Comparison of ENCODE assay signal across 12 cellular contexts in genomic region chr3:42507252-42507651, GRCh38. TPM values are rescaled to one million over a fixed set of nuclear protein-coding genes. Genes with fewer than 3 reads are reported as not detected.
A peak's percentile ranks its signal among the peaks of the same experiment; 100 is the strongest.
DNase-seq lines count a peak whose midpoint lies in the region; ATAC-seq and TF ChIP-seq lines count a peak whose summit lies in the region.
"Had no signal": no experiment of that assay in that cellular context is flagged by ENCODE, and none has a peak within 500 bp of the region (broad histone marks: within the 10 kb centered on the region; RNA-seq: fewer than 3 reads in every experiment).

No MANE protein-coding gene starts in this region.

- H3K4me3 Mint-ChIP-seq in GM23338 (peak overlapping the region; percentile 8; the same call in 1 of the 3 replicates), progenitor cell of endocrine pancreas (ENCODE audit: low read depth) (no peak overlapping the region)
- no peak overlapping the region for H3K4me3 Mint-ChIP-seq in stimulated activated naive B cell treated with anti-CD40 and anti-IgM and Interleukin-4, amounts not matched to agents 10 μg/mL and 1 μg/mL and 100 μg/mL, for 72 hours
- H3K4me3 Mint-ChIP-seq: T-helper 1 cell treated with Interleukin-12 subunit alpha and Interleukin-12 subunit beta and Interleukin-4 antibody, amounts not matched to agents 30 μg/mL and 1 μg/mL, for 36 hours had no signal

- intact Hi-C loops in PC-3 (cut with micrococcal nuclease) = no loop called here

- H4K20me1 ChIP-seq in GM23338 (replicated peaks; ENCODE audit: insufficient read depth) = no peaks in the 10 kb centered on the region; the same call in 1 of the 2 replicates
- H4K20me1 ChIP-seq in PC-3 (ENCODE audit: low read length) = no peaks in the 10 kb centered on the region

- H3K36me3 ChIP-seq in GM23338 (ENCODE audit: insufficient read depth) = no peaks in the 10 kb centered on the region
- no peaks in the 10 kb centered on the region for H3K36me3 ChIP-seq in PC-3 (ENCODE audit: low read depth, low read length)

- H3K27ac ChIP-seq in GM23338 (ENCODE audit: low read depth) (no peak overlapping the region), PC-3 (ENCODE audit: low read length) (no peak overlapping the region)

- peaks cover 28% of the 10 kb centered on the region for H3K4me1 Mint-ChIP-seq in GM23338
- H3K4me1 Mint-ChIP-seq in progenitor cell of endocrine pancreas (ENCODE audit: low read depth) = peaks cover 11% of the 10 kb centered on the region
- peaks cover 6 to 29% of the 10 kb centered on the region in 2 donors for H3K4me1 Mint-ChIP-seq in stimulated activated naive B cell treated with anti-CD40 and anti-IgM and Interleukin-4, amounts not matched to agents 10 μg/mL and 1 μg/mL and 100 μg/mL, for 72 hours

- H3K79me2 ChIP-seq in GM23338 (replicated peaks; ENCODE audit: insufficient read depth) (no peaks in the 10 kb centered on the region), PC-3 (ENCODE audit: low read length) (no peaks in the 10 kb centered on the region)

- no peak; the same call in 2 of the 3 replicates for ATAC-seq in GM23338
- peak; percentile 41 for ATAC-seq in PC-3
- no peak for ATAC-seq in GM21423 (IDR thresholded peaks at IDR 0.05; ENCODE audit: unreplicated experiment)
- ATAC-seq in HG03439 (IDR thresholded peaks at IDR 0.05; ENCODE audit: unreplicated experiment) = no peak
- no peak for ATAC-seq in stimulated activated naive B cell treated with anti-CD40 and anti-IgM and Interleukin-4, amounts not matched to agents 10 μg/mL and 1 μg/mL and 100 μg/mL, for 72 hours (replicated peaks)
- ATAC-seq in HG03108 (IDR thresholded peaks at IDR 0.05; ENCODE audit: unreplicated experiment) = no peak

- H3K36me3 Mint-ChIP-seq in GM23338 (ENCODE audit: low read depth) (no peaks in the 10 kb centered on the region; the same call in 2 of the 3 replicates), progenitor cell of endocrine pancreas (ENCODE audit: insufficient read depth) (no peaks in the 10 kb centered on the region)
- H3K36me3 Mint-ChIP-seq in stimulated activated naive B cell treated with anti-CD40 and anti-IgM and Interleukin-4, amounts not matched to agents 10 μg/mL and 1 μg/mL and 100 μg/mL, for 72 hours = no peaks in the 10 kb centered on the region

- CTCF ChIA-PET in PC-3 (lab: Charles Lee) = interaction anchor here (0.6 kb wide), 1 partner anchor 20 kb away, joined by 6 read pairs; no protein-coding TSS in a partner anchor

- no TSS peak for BruUV-seq in PC-3 (replicated peaks; lab: Mats Ljungman, UMichigan)

- peaks cover 10% of the 10 kb centered on the region; the same call in 1 of the 2 replicates for H3K9me2 ChIP-seq in GM23338 (ENCODE audit: insufficient read depth)
- no peaks in the 10 kb centered on the region for H3K9me2 ChIP-seq in PC-3 (replicated peaks; ENCODE audit: low read length)

- H3K27me3 Mint-ChIP-seq in GM23338 (ENCODE audit: insufficient read depth, low read depth, poor library complexity) (peaks cover 15% of the 10 kb centered on the region), progenitor cell of endocrine pancreas (peaks cover 29% of the 10 kb centered on the region)
- peaks cover 23 to 24% of the 10 kb centered on the region in 2 donors for H3K27me3 Mint-ChIP-seq in stimulated activated naive B cell treated with anti-CD40 and anti-IgM and Interleukin-4, amounts not matched to agents 10 μg/mL and 1 μg/mL and 100 μg/mL, for 72 hours

- POLR2A ChIA-PET in PC-3 (lab: Charles Lee; ENCODE audit: unreplicated experiment) = no interaction called here

- H3K9me3 ChIP-seq in PC-3 (ENCODE audit: low read length) = no peaks in the 10 kb centered on the region

- H3K4me3 ChIP-seq in GM23338 = no peak overlapping the region
- no peak overlapping the region for H3K4me3 ChIP-seq in PC-3 (ENCODE audit: low read length)

- no peak overlapping the region for H3K9ac ChIP-seq in PC-3 (ENCODE audit: low read length)

- H3K9me3 Mint-ChIP-seq in GM23338 (peaks cover 3% of the 10 kb centered on the region; the same call in 2 of the 3 replicates), progenitor cell of endocrine pancreas (ENCODE audit: low read depth) (no peaks in the 10 kb centered on the region)
- H3K9me3 Mint-ChIP-seq in stimulated activated naive B cell treated with anti-CD40 and anti-IgM and Interleukin-4, amounts not matched to agents 10 μg/mL and 1 μg/mL and 100 μg/mL, for 72 hours = no peaks in the 10 kb centered on the region
- H3K9me3 Mint-ChIP-seq: T-helper 1 cell treated with Interleukin-12 subunit alpha and Interleukin-12 subunit beta and Interleukin-4 antibody, amounts not matched to agents 30 μg/mL and 1 μg/mL, for 36 hours had no signal

- H3K27ac Mint-ChIP-seq in GM23338 (no peak overlapping the region), progenitor cell of endocrine pancreas (no peak overlapping the region)
- H3K27ac Mint-ChIP-seq in stimulated activated naive B cell treated with anti-CD40 and anti-IgM and Interleukin-4, amounts not matched to agents 10 μg/mL and 1 μg/mL and 100 μg/mL, for 72 hours = no peak overlapping the region
- H3K27ac Mint-ChIP-seq: T-helper 1 cell treated with Interleukin-12 subunit alpha and Interleukin-12 subunit beta and Interleukin-4 antibody, amounts not matched to agents 30 μg/mL and 1 μg/mL, for 36 hours had no signal

- H3F3A ChIP-seq in GM23338 (replicated peaks; ENCODE audit: low read depth) (no peaks in the 10 kb centered on the region), PC-3 (ENCODE audit: low read length, unreplicated experiment) (no peaks in the 10 kb centered on the region)

- TF ChIP-seq CTCF in GM23338 (conservative IDR thresholded peaks at IDR 0.05; ENCODE audit: low read depth in 2 of 2) = no peak
- TF ChIP-seq CTCF in PC-3 (conservative IDR thresholded peaks at IDR 0.05; ENCODE audit: low read depth, low read length) = 0 out of 2 replicates have a peak, but pooled peaks have one; percentile 8
- no peak for TF ChIP-seq CTCF in progenitor cell of endocrine pancreas (IDR thresholded peaks at IDR 0.05; ENCODE audit: unreplicated experiment)

- H3K4me2 ChIP-seq in GM23338 (peak overlapping the region; percentile 15; the same call in 1 of the 2 replicates), PC-3 (ENCODE audit: low read length) (peak overlapping the region; percentile 40; the same call in 1 of the 2 replicates)

- peaks cover 11% of the 10 kb centered on the region for H3K4me1 ChIP-seq in GM23338 (ENCODE audit: insufficient read depth)
- peaks cover 16% of the 10 kb centered on the region for H3K4me1 ChIP-seq in PC-3 (ENCODE audit: insufficient read depth, low read length)

- DNase-seq in GM23338 (ENCODE audit: low spot score) = no peak
- DNase-seq in PC-3 = peak; percentile 61
- DNase-seq in ecto neural progenitor cell (ENCODE audit: low spot score) = peak; percentile 42
- peak; percentile 9 for DNase-seq in progenitor cell of endocrine pancreas (ENCODE audit: low spot score, unreplicated experiment)
- DNase-seq in stimulated activated naive B cell treated with anti-CD40 and anti-IgM and Interleukin-4, amounts not matched to agents 10 μg/mL and 1 μg/mL and 100 μg/mL, for 72 hours = no peak
- DNase-seq: amygdala, GDM1, NCI-H524 had no signal

- no peak overlapping the region for H2AFZ ChIP-seq in GM23338
- H2AFZ ChIP-seq in PC-3 (ENCODE audit: low read length) = peak overlapping the region; percentile 32

- H3K27me3 ChIP-seq in GM23338 (ENCODE audit: insufficient read depth) (peaks cover 13% of the 10 kb centered on the region; the same call in 1 of the 2 replicates), PC-3 (ENCODE audit: low read length) (no peaks in the 10 kb centered on the region)

TF ChIP-seq in GM23338, 12 proteins besides CTCF, POLR2A, EP300 and RAD21 (continues in another document):
- TF ChIP-seq ZNF331 (CRISPR knock-in tag; IDR thresholded peaks at IDR 0.05; ENCODE audit: low read depth) (no peak), REST (IDR thresholded peaks at IDR 0.05; ENCODE audit: unreplicated experiment) (no peak)

RNA-seq across cellular contexts. Expression of gene VIPR1, which starts 4.8 kb away (rescaled TPM):
- 13.9 and 19.3 TPM in 2 replicates for total RNA-seq in GM23338 (2014; rRNA removed; shearing (Covaris generic))
- 4.9 and 6.3 TPM in 2 replicates for polyA plus RNA-seq in GM23338 (2016; fragmentation: Nextera tagmentation; extraction: Ambion mirVana)
- 3.7 and 7.0 TPM in 2 replicates for total RNA-seq in PC-3 (2014; rRNA removed)
- total RNA-seq in progenitor cell of endocrine pancreas = 5.8 and 6.8 TPM in 2 replicates

Comparison
In these comparisons a context has a peak if more than half of its experiments do, and no peak if none do; other contexts are left out.
1. DNase-seq: peak in PC-3 (single experiment), ecto neural progenitor cell (single experiment) and progenitor cell of endocrine pancreas (single experiment); none in GM23338 (single experiment) and stimulated activated naive B cell treated with anti-CD40 and anti-IgM and Interleukin-4, amounts not matched to agents 10 μg/mL and 1 μg/mL and 100 μg/mL, for 72 hours (single experiment).